8 cellular contexts compared by ENCODE assay signal in genomic region chr10:50625663-50626062, GRCh38. TPM values are rescaled to one million over a fixed set of nuclear protein-coding genes. Genes with fewer than 3 reads are reported as not detected.
A peak's percentile ranks its signal among the peaks of the same experiment; 100 is the strongest.
DNase-seq lines count a peak whose midpoint lies in the region; ATAC-seq, FAIRE-seq and TF ChIP-seq lines count a peak whose summit lies in the region.

No MANE protein-coding gene starts in this region.

- POLR2A ChIA-PET in GM12878 (lab: Charles Lee) = interaction anchor here (0.9 to 2.1 kb wide), 4 partner anchors 9 to 111 kb away, joined by 3 to 4 read pairs (median 3); no protein-coding TSS in a partner anchor

- H3K4me2 ChIP-seq in KMS-11 (peak overlapping the region; percentile 94), GM12878 (ENCODE audit: control insufficient read depth, insufficient read depth) (peak overlapping the region; percentile 87)

- H3K27ac ChIP-seq in C4-2B (peak overlapping the region; percentile 95), KMS-11 (peak overlapping the region; percentile 95), GM12878 (ENCODE audit: control insufficient read depth, insufficient read depth) (peak overlapping the region; percentile 94), liver (ENCODE audit: low read depth in 1 of 2, low read length in 2 of 2) (peak overlapping the region; percentile 100), tibial nerve (peak overlapping the region; percentile 96 to 100 (median 96))

- 1% methylated on average over 6 of the region's 6 CpGs for WGBS in GM12878 (ENCODE audit: insufficient coverage, insufficient replicate concordance, low lambda C conversion rate, missing lambda C conversion rate)
- 3% methylated on average over 6 of the region's 6 CpGs for WGBS in liver
- WGBS in tibial nerve, 2 donors = 3 to 6% methylated on average over 6 of the region's 6 CpGs

- FAIRE-seq in GM12878 (lab: Jason Lieb, UNC) (peak; percentile 13), GM19239 (lab: Jason Lieb, UNC) (no peak)

- TSS peak; percentile 73 for BruUV-seq in GM12878 (replicated peaks; lab: Mats Ljungman, UMichigan)

- H3K36me3 ChIP-seq in KMS-11 (ENCODE audit: insufficient read depth) (no peaks in the 10 kb centered on the region), GM12878 (ENCODE audit: control insufficient read depth in 2 of 2, insufficient read depth in 2 of 2, low read length in 1 of 2) (no peaks in the 10 kb centered on the region; a peak in 1 of 4 replicates), liver (ENCODE audit: control insufficient read depth in 4 of 4, insufficient read depth in 3 of 4, low read depth in 1 of 4, low read length in 3 of 4) (peaks cover 0 to 11% (median 0%) of the 10 kb centered on the region in 4 donors), tibial nerve (peaks cover 0 to 16% (median 0%) of the 10 kb centered on the region in 3 donors)

- ATAC-seq in GM12878 = no peak
- ATAC-seq in esophagus mucosa = no peak

- H3K79me2 ChIP-seq in KMS-11 (ENCODE audit: insufficient read depth, low read depth) (peaks cover 25% of the 10 kb centered on the region; the same call in 1 of the 2 replicates), GM12878 (ENCODE audit: control insufficient read depth, insufficient read depth, low read length) (peaks cover 32% of the 10 kb centered on the region)

- H4K20me1 ChIP-seq in KMS-11 (ENCODE audit: insufficient read depth) = no peaks in the 10 kb centered on the region
- no peaks in the 10 kb centered on the region for H4K20me1 ChIP-seq in GM12878 (ENCODE audit: control insufficient read depth, insufficient read depth)

- H2AFZ ChIP-seq in KMS-11 (ENCODE audit: low read depth) (peak overlapping the region; percentile 95), GM12878 (ENCODE audit: control insufficient read depth, low read depth, low read length) (peak overlapping the region; percentile 96)

- no peak for TF ChIP-seq POLR2A in GM12878 (IDR thresholded peaks at IDR 0.05; ENCODE audit: low read depth, low read length)
- no peak for TF ChIP-seq POLR2A in tibial nerve (IDR thresholded peaks at IDR 0.05)

- SMC1A ChIA-PET in GM12878 (lab: Charles Lee; ENCODE audit: uncharacterized antibody, unreplicated experiment) = interaction anchor here (0.6 to 2.8 kb wide), 11 partner anchors 12 to 258 kb away, joined by 3 to 18 read pairs (median 3); no protein-coding TSS in a partner anchor

- H3K9me3 ChIP-seq in GM12878 (replicated peaks; ENCODE audit: control insufficient read depth, insufficient read depth, low read length) = no peaks in the 10 kb centered on the region
- H3K9me3 ChIP-seq in liver (ENCODE audit: control insufficient read depth in 4 of 4, low read length in 3 of 4) = no peaks in the 10 kb centered on the region
- H3K9me3 ChIP-seq in tibial nerve = no peaks in the 10 kb centered on the region

- in situ Hi-C loops in GM12878 (cut with MboI) = loop anchor here (25.0 kb wide), 1 partner anchor 1438 kb away; the partner anchor contains the start of gene TMEM273

- TF ChIP-seq CTCF in C4-2B (conservative IDR thresholded peaks at IDR 0.05) (no peak), KMS-11 (conservative IDR thresholded peaks at IDR 0.05; ENCODE audit: low read depth, low read length) (no peak; the same call in 1 of the 2 replicates), GM12878 (IDR thresholded peaks at IDR 0.05 in 2 of 3, conservative IDR thresholded peaks at IDR 0.05 in 1 of 3; ENCODE audit: control insufficient read depth in 2 of 3, extremely low read depth in 1 of 3, insufficient read depth in 1 of 3, low read depth in 3 of 3, low read length in 3 of 3) (no peak), liver (IDR thresholded peaks at IDR 0.05; ENCODE audit: low read depth, low read length, missing input control) (no peak), tibial nerve (IDR thresholded peaks at IDR 0.05) (no peak)

- H3K4me3 ChIP-seq in KMS-11 (IDR thresholded peaks at IDR 0.05; ENCODE audit: insufficient read depth, low read depth, low read length) (no peak overlapping the region), GM12878 (peak overlapping the region; percentile 86), liver (ENCODE audit: low read depth in 1 of 3, low read length in 3 of 3) (peak overlapping the region; percentile 82 to 96 (median 93)), tibial nerve (peak overlapping the region; percentile 83 to 94 (median 87))

- TF ChIP-seq EP300 in GM12878 (IDR thresholded peaks at IDR 0.05; ENCODE audit: borderline replicate concordance in 1 of 2, control insufficient read depth in 1 of 2, low read depth in 2 of 2, low read length in 2 of 2) (no peak), tibial nerve (IDR thresholded peaks at IDR 0.05) (no peak)

- H3K4me1 ChIP-seq in KMS-11 (ENCODE audit: low read depth, poor library complexity, severe bottlenecking) (peaks cover 24% of the 10 kb centered on the region), GM12878 (ENCODE audit: control insufficient read depth, insufficient read depth, low read length) (no peaks in the 10 kb centered on the region), liver (ENCODE audit: control insufficient read depth in 4 of 4, insufficient read depth in 4 of 4, low read length in 3 of 4) (peaks cover 0 to 22% (median 11%) of the 10 kb centered on the region in 4 donors), tibial nerve (peaks cover 0 to 23% (median 13%) of the 10 kb centered on the region in 4 donors)

- H3K9ac ChIP-seq in KMS-11 = peak overlapping the region; percentile 81
- H3K9ac ChIP-seq in GM12878 (ENCODE audit: control insufficient read depth, insufficient read depth, low read length) = peak overlapping the region; percentile 89
- H3K9ac ChIP-seq in liver (ENCODE audit: low read depth in 1 of 2, low read length in 2 of 2) = peak overlapping the region; percentile 91 to 92

- no peak for TF ChIP-seq RAD21 in GM12878 (IDR thresholded peaks at IDR 0.05; ENCODE audit: insufficient read depth, low read depth, low read length)
- TF ChIP-seq RAD21 in liver (IDR thresholded peaks at IDR 0.05) = peak in 1 of 2 donors; percentile 18

- intact Hi-C loops in GM12878 (cut with micrococcal nuclease; ENCODE audit: unreplicated experiment) = loop anchor here (1.0 to 2.0 kb wide), 4 partner anchors 23 to 209 kb away; no protein-coding TSS in a partner anchor

- no peak for DNase-seq in GM12878 (ENCODE audit: low read depth, low spot score)
- no peak for DNase-seq in tibial nerve (ENCODE audit: low spot score in 2 of 2)
- no peak for DNase-seq in GM19239 (ENCODE audit: insufficient read length, low spot score)
- no peak for DNase-seq in KG1 (lab: John Stamatoyannopoulos, UW)

- CTCF ChIA-PET in GM12878 (lab: Yijun Ruan, JAX) = interaction anchor here (0.6 to 2.5 kb wide), 10 partner anchors 11 to 332 kb away, joined by 3 to 11 read pairs (median 4); no protein-coding TSS in a partner anchor

- no peaks in the 10 kb centered on the region for H3K27me3 ChIP-seq in KMS-11 (ENCODE audit: insufficient read depth, low read depth)
- no peaks in the 10 kb centered on the region for H3K27me3 ChIP-seq in GM12878 (replicated peaks in 1 of 2; ENCODE audit: control insufficient read depth in 2 of 2, insufficient read depth in 2 of 2, low read length in 1 of 2)
- H3K27me3 ChIP-seq in liver (ENCODE audit: control insufficient read depth in 4 of 4, insufficient read depth in 4 of 4, low read length in 3 of 4) = no peaks in the 10 kb centered on the region
- no peaks in the 10 kb centered on the region for H3K27me3 ChIP-seq in tibial nerve

- RAD21 ChIA-PET in GM12878 (lab: Charles Lee; ENCODE audit: unreplicated experiment) = interaction anchor here (0.9 to 3.6 kb wide), 8 partner anchors 11 to 350 kb away, joined by 3 to 24 read pairs (median 8); no protein-coding TSS in a partner anchor

TF ChIP-seq in GM12878, 131 proteins besides CTCF, POLR2A, EP300 and RAD21:
- TF ChIP-seq NR2C1 (IDR thresholded peaks at IDR 0.05) (no peak), CREB1 (IDR thresholded peaks at IDR 0.05; ENCODE audit: low read depth) (0 out of 2 replicates have a peak, but pooled peaks have one; percentile 6)
- TF ChIP-seq, protein P1, sequence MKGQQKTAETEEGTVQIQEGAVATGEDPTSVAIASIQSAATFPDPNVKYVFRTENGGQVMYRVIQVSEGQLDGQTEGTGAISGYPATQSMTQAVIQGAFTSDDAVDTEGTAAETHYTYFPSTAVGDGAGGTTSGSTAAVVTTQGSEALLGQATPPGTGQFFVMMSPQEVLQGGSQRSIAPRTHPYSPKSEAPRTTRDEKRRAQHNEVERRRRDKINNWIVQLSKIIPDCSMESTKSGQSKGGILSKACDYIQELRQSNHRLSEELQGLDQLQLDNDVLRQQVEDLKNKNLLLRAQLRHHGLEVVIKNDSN (IDR thresholded peaks at IDR 0.05; ENCODE audit: borderline replicate concordance, extremely low read length, insufficient read depth, low read depth, low read length) = no peak

TF ChIP-seq in liver, 16 proteins besides CTCF, POLR2A, EP300 and RAD21 (continues in another document):
- no peak for TF ChIP-seq GABPA (IDR thresholded peaks at IDR 0.05 in 1 of 2, conservative IDR thresholded peaks at IDR 0.05 in 1 of 2)
- TF ChIP-seq FOXA1 (IDR thresholded peaks at IDR 0.05) = no peak
- TF ChIP-seq RXRA (IDR thresholded peaks at IDR 0.05) = no peak
- TF ChIP-seq, protein P2, sequence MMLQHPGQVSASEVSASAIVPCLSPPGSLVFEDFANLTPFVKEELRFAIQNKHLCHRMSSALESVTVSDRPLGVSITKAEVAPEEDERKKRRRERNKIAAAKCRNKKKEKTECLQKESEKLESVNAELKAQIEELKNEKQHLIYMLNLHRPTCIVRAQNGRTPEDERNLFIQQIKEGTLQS (IDR thresholded peaks at IDR 0.05) = no peak
- no peak for TF ChIP-seq SP1 (IDR thresholded peaks at IDR 0.05)
- TF ChIP-seq FOXA2 (IDR thresholded peaks at IDR 0.05) = no peak
- no peak for TF ChIP-seq NR2F2 (IDR thresholded peaks at IDR 0.05)

RNA-seq across cellular contexts. Expression of gene SGMS1, which starts 1.9 kb away (rescaled TPM):
- total RNA-seq in GM12878 (2013; cell fraction: nucleolus; rRNA removed) = 31.1 and 32.6 TPM in 2 replicates
- total RNA-seq in GM12878 (2014; rRNA removed) (6.3 and 7.4 TPM in 2 replicates), GM12878 (2014; rRNA removed; fragmentation: Illumina TruSeq; extraction: Trizol) (4.8 and 7.2 TPM in 2 replicates), GM12878 (2021) (3.6 and 5.0 TPM in 2 replicates), liver (10 to 100 TPM; 31.9 to 98.2 TPM), tibial nerve (100 to 1,000 TPM; 107 to 234 (median 134) TPM), esophagus mucosa (20.8 TPM)
- 7.3 TPM for polyA plus RNA-seq in GM12878 (2011; ENCODE audit: low read depth)
- polyA plus RNA-seq in GM12878 (2011; rRNA removed) (14.5 and 14.8 TPM in 2 replicates), GM12878 (2014; fragmentation: Illumina TruSeq; extraction: Trizol) (3.5 and 3.6 TPM in 2 replicates), GM12878 (2014; fragmentation: Nextera tagmentation; extraction: Ambion mirVana) (1 to 10 TPM; 1.4 to 1.7 TPM), GM12878 (2014; rRNA removed) (2.5 and 4.4 TPM in 2 replicates), GM12878 (2016; fragmentation: Nextera tagmentation; extraction: Ambion mirVana) (10 to 100 TPM; 10.7 to 11.7 TPM), liver (10 to 100 TPM in 1 of 2 donors, 1 to 10 TPM in 1; 6.8 to 10.4 TPM)
- polyA plus RNA-seq in GM12878 (2011; cell fraction: cytosol; rRNA removed) = 12.2 and 14.7 TPM in 2 replicates
- 14.2 and 16.5 TPM in 2 replicates for polyA plus RNA-seq in GM12878 (2011; cell fraction: nucleus; rRNA removed)
- 9.6 and 14.4 TPM in 2 replicates for polyA plus RNA-seq in GM12878 (2012)
- 20.7 and 31.1 TPM in 2 replicates for polyA minus RNA-seq in GM12878 (2011; rRNA and poly(A)+ RNA removed)
- 12.2 and 13.7 TPM in 2 replicates for polyA minus RNA-seq in GM12878 (2011; cell fraction: cytosol; rRNA and poly(A)+ RNA removed)
- 50.1 and 107 TPM in 2 replicates for polyA minus RNA-seq in GM12878 (2011; cell fraction: nucleus; rRNA and poly(A)+ RNA removed)
